Comparison of ENCODE assay signal across 25 cellular contexts in the genomic region with DNA sequence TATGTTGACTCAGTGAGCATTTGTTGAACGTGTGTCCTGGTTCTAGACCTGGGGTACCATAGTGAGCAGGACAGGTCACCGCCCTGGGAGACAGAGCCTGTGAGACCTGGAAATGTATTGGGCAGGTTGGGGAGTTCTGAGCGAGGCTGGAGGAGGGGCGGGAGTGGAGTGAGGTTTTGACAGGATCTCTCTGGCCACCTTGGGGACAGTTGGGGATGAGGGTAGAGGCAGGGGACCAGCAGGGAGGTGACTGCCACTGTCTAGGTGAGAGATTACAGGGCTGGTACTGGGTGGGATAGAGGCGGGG. TPM values are rescaled to one million over a fixed set of nuclear protein-coding genes. Genes with fewer than 3 reads are reported as not detected.
"Had no signal": no experiment of that assay in that cellular context is flagged by ENCODE, and none has a peak within 500 bp of the region (broad histone marks: within the 10 kb centered on the region; RNA-seq: fewer than 3 reads in every experiment).

No MANE protein-coding gene starts in this region.

- H3K27me3 Mint-ChIP-seq: activated CD4-positive, alpha-beta T cell treated with anti-CD3 and anti-CD28 coated beads for 36 hours had no signal

- H3K27me3 ChIP-seq: ovary, upper lobe of left lung had no signal

- H3K36me3 Mint-ChIP-seq: natural killer cell had no signal

- H3K36me3 ChIP-seq: heart left ventricle, left lung, ovary, upper lobe of left lung had no signal

- ATAC-seq: activated CD4-positive, alpha-beta T cell treated with anti-CD3 and anti-CD28 coated beads for 36 hours; activated naive CD8-positive, alpha-beta T cell treated with anti-CD3 and anti-CD28 coated beads, Interleukin-2, amount 50 U/mL, for 24 hours; activated T-cell treated with anti-CD3 and anti-CD28 coated beads, Interleukin-2, amount 50 U/mL, for 72 hours; esophagus mucosa; heart left ventricle; left lung; natural killer cell; sciatic nerve; SK-N-SH treated with all-trans-retinoic acid at 6 μM for 48 hours had no signal

- H3K27ac ChIP-seq: left lung, ovary, upper lobe of left lung had no signal

- H3K4me1 ChIP-seq: left lung had no signal

- H3K4me3 Mint-ChIP-seq: activated B cell treated with CpG ODN at 0.5 μM for 24 hours; activated CD4-positive, alpha-beta T cell treated with anti-CD3 and anti-CD28 coated beads for 36 hours; activated naive CD4-positive, alpha-beta T cell treated with anti-CD3 and anti-CD28 coated beads for 36 hours; activated naive CD8-positive, alpha-beta T cell treated with anti-CD3 and anti-CD28 coated beads, Interleukin-2, amount 50 U/mL, for 24 hours; activated T-cell treated with anti-CD3 and anti-CD28 coated beads, Interleukin-2, amount 50 U/mL, for 72 hours; natural killer cell; T-helper 2 cell treated with Interferon-gamma antibody and Interleukin-4, amounts not matched to agents 5 μg/mL and 100 μg/mL, for 36 hours had no signal

- H3K27ac Mint-ChIP-seq: activated B cell treated with CpG ODN at 0.5 μM for 24 hours; activated CD4-positive, alpha-beta T cell treated with anti-CD3 and anti-CD28 coated beads for 36 hours; activated naive CD4-positive, alpha-beta T cell treated with anti-CD3 and anti-CD28 coated beads for 36 hours; activated naive CD8-positive, alpha-beta T cell treated with anti-CD3 and anti-CD28 coated beads, Interleukin-2, amount 50 U/mL, for 24 hours; activated T-cell treated with anti-CD3 and anti-CD28 coated beads, Interleukin-2, amount 50 U/mL, for 72 hours; natural killer cell; T-helper 2 cell treated with Interferon-gamma antibody and Interleukin-4, amounts not matched to agents 5 μg/mL and 100 μg/mL, for 36 hours had no signal

- H3K9me3 Mint-ChIP-seq: activated B cell treated with CpG ODN at 0.5 μM for 24 hours; activated naive CD4-positive, alpha-beta T cell treated with anti-CD3 and anti-CD28 coated beads for 36 hours; activated naive CD8-positive, alpha-beta T cell treated with anti-CD3 and anti-CD28 coated beads, Interleukin-2, amount 50 U/mL, for 24 hours; activated T-cell treated with anti-CD3 and anti-CD28 coated beads, Interleukin-2, amount 50 U/mL, for 72 hours; natural killer cell; T-helper 2 cell treated with Interferon-gamma antibody and Interleukin-4, amounts not matched to agents 5 μg/mL and 100 μg/mL, for 36 hours had no signal

- H3K4me3 ChIP-seq: heart left ventricle, left lung, ovary, smooth muscle cell, upper lobe of left lung had no signal

- DNase-seq: activated B cell treated with CpG ODN at 0.5 μM for 24 hours; activated CD4-positive, alpha-beta T cell treated with anti-CD3 and anti-CD28 coated beads for 36 hours; activated CD4-positive, alpha-beta T cell treated with anti-CD3 and anti-CD28 coated beads, Interleukin-2, amount 50 U/mL, for 48 hours; activated effector memory CD4-positive, alpha-beta T cell treated with Interleukin-2 at 50 U/mL for 16 hours; activated naive CD4-positive, alpha-beta T cell treated with anti-CD3 and anti-CD28 coated beads for 36 hours; activated naive CD8-positive, alpha-beta T cell treated with anti-CD3 and anti-CD28 coated beads, Interleukin-2, amount 50 U/mL, for 24 hours; activated T-cell treated with anti-CD3 and anti-CD28 coated beads, Interleukin-2, amount 50 U/mL, for 72 hours; caudate nucleus; dermis blood vessel endothelial cell; effector CD8-positive, alpha-beta T cell; midbrain; natural killer cell; ovary; stimulated activated CD4-positive, alpha-beta T cell treated with anti-CD3 and anti-CD28 coated beads, Interleukin-2, amount 100 ng/mL, for 48 hours; stimulated activated naive CD4-positive, alpha-beta T cell; upper lobe of left lung had no signal

- H3K9me3 ChIP-seq: left lung, ovary, upper lobe of left lung had no signal

- H3K4me1 Mint-ChIP-seq: activated B cell treated with CpG ODN at 0.5 μM for 24 hours; activated CD4-positive, alpha-beta T cell treated with anti-CD3 and anti-CD28 coated beads for 36 hours; activated naive CD8-positive, alpha-beta T cell treated with anti-CD3 and anti-CD28 coated beads, Interleukin-2, amount 50 U/mL, for 24 hours had no signal

RNA-seq across cellular contexts. Expression of gene WNK2, which starts 7.4 kb away (rescaled TPM):
- total RNA-seq: dermis blood vessel endothelial cell, endothelial cell of umbilical vein, pulmonary artery endothelial cell had no signal
- polyA plus RNA-seq: endothelial cell of umbilical vein had no signal
